Comparison of ENCODE assay signal across 16 cellular contexts in the genomic region with DNA sequence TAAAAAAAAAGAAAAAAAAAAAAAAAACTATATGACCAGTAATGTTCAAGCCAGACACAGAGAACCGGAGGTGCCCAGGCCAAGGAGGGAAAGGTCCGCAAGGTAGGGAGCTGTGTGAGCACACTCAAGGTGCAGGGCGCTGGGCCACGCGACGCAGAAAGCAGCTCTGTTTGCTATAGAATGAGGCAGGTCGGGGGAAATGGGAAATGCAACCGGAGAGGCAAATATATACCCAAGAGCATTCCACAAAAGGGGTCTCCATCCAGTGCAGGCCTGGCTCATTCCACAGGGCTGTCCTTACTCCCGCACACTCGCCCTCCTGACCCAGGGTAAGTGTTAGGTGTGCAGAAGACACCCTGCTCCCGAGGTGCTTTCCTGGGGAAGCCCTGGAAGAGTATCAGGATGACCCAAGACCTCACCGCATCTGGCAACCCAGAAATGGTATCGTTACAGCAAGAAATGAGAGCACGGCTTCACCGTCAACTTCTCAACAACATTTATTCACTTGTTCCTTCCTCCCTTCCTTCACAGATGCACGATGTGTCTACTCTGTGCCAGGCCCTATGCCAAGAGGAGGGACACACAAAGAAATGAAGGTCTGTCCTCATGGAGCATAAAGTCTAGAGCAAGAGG.
DNase-seq lines count a peak whose midpoint lies in the region; ATAC-seq and TF ChIP-seq lines count a peak whose summit lies in the region.
"Had no signal": no experiment of that assay in that cellular context is flagged by ENCODE, and none has a peak within 500 bp of the region (broad histone marks: within the 10 kb centered on the region; RNA-seq: fewer than 3 reads in every experiment).

No MANE protein-coding gene starts in this region.

- no peaks in the 10 kb centered on the region for H3K9me3 Mint-ChIP-seq in T-helper 2 cell treated with Interferon-gamma antibody and Interleukin-4, amounts not matched to agents 5 μg/mL and 100 μg/mL, for 36 hours
- H3K9me3 Mint-ChIP-seq in T-cell = no peaks in the 10 kb centered on the region
- no peaks in the 10 kb centered on the region for H3K9me3 Mint-ChIP-seq in activated naive CD8-positive, alpha-beta T cell (ENCODE audit: low read depth)

- POLR2A ChIA-PET in T-cell (lab: Charles Lee) = interaction anchor here in 1 of 2 donors (0.6 to 0.7 kb wide), 2 partner anchors 47 to 1394 kb away, joined by 3 read pairs; no protein-coding TSS in a partner anchor

- intact Hi-C loops in Right ventricle myocardium superior (cut with DNase I) = no loop called here

- no peak overlapping the region for H3K27ac ChIP-seq in neural cell (ENCODE audit: low read length)
- H3K27ac ChIP-seq: suprapubic skin had no signal

- H3K27me3 Mint-ChIP-seq in T-helper 2 cell treated with Interferon-gamma antibody and Interleukin-4, amounts not matched to agents 5 μg/mL and 100 μg/mL, for 36 hours (ENCODE audit: low read depth) = no peaks in the 10 kb centered on the region
- H3K27me3 Mint-ChIP-seq in T-cell = no peaks in the 10 kb centered on the region
- H3K27me3 Mint-ChIP-seq in activated naive CD8-positive, alpha-beta T cell = no peaks in the 10 kb centered on the region

- H3K9me2 ChIP-seq in neural cell (ENCODE audit: insufficient read depth, low read length) = no peaks in the 10 kb centered on the region

- peaks cover 93% of the 10 kb centered on the region for H4K20me1 ChIP-seq in neural cell (ENCODE audit: insufficient read depth)

- peaks cover 79% of the 10 kb centered on the region for H3K4me1 Mint-ChIP-seq in T-helper 2 cell treated with Interferon-gamma antibody and Interleukin-4, amounts not matched to agents 5 μg/mL and 100 μg/mL, for 36 hours (ENCODE audit: low read depth)
- H3K4me1 Mint-ChIP-seq in T-cell = peaks cover 94 to 100% (median 96%) of the 10 kb centered on the region in 3 donors
- peaks cover 95% of the 10 kb centered on the region for H3K4me1 Mint-ChIP-seq in activated naive CD8-positive, alpha-beta T cell (ENCODE audit: low read depth)

- TF ChIP-seq EP300 in neural cell (conservative IDR thresholded peaks at IDR 0.05; ENCODE audit: poor library complexity, severe bottlenecking) = no peak

- H3K36me3 Mint-ChIP-seq in T-helper 2 cell treated with Interferon-gamma antibody and Interleukin-4, amounts not matched to agents 5 μg/mL and 100 μg/mL, for 36 hours (ENCODE audit: low read depth) = peaks cover 52% of the 10 kb centered on the region
- H3K36me3 Mint-ChIP-seq in T-cell = peaks cover 20% of the 10 kb centered on the region
- H3K36me3 Mint-ChIP-seq in activated naive CD8-positive, alpha-beta T cell = peaks cover 3% of the 10 kb centered on the region

- no peak for DNase-seq in T-helper 2 cell treated with Interferon-gamma antibody and Interleukin-4, amounts not matched to agents 5 μg/mL and 100 μg/mL, for 36 hours (ENCODE audit: low spot score)
- no peak for DNase-seq in T-helper 2 cell
- DNase-seq in T-cell = no peak
- no peak for DNase-seq in hepatic stellate cell (ENCODE audit: low spot score)
- DNase-seq in Right ventricle myocardium superior = no peak
- no peak for DNase-seq in activated gamma-delta T cell treated with Interleukin-2 at 50 U/mL for 16 hours
- DNase-seq: 8988T, anterior cingulate cortex, BE2C, GDM1, NCI-H1930, NCI-H446 had no signal

- H3K4me2 ChIP-seq in neural cell (ENCODE audit: low read length) = no peak overlapping the region

- H3K9me3 ChIP-seq in neural cell (ENCODE audit: low read length) = no peaks in the 10 kb centered on the region
- H3K9me3 ChIP-seq: BE2C, suprapubic skin had no signal

- H2AFZ ChIP-seq in neural cell (ENCODE audit: low read depth, low read length) = no peak overlapping the region

- H3K27ac Mint-ChIP-seq in T-helper 2 cell treated with Interferon-gamma antibody and Interleukin-4, amounts not matched to agents 5 μg/mL and 100 μg/mL, for 36 hours = peak overlapping the region; percentile 77
- H3K27ac Mint-ChIP-seq in T-cell = peak overlapping the region; percentile 90 to 96
- peak overlapping the region; percentile 100 for H3K27ac Mint-ChIP-seq in activated naive CD8-positive, alpha-beta T cell

- H3F3A ChIP-seq in neural cell (ENCODE audit: insufficient read depth, low read length, poor library complexity, severe bottlenecking) = no peaks in the 10 kb centered on the region

- H3K9ac ChIP-seq in neural cell (ENCODE audit: low read length) = no peak overlapping the region

- CTCF ChIA-PET in T-cell (lab: Charles Lee) = interaction anchor here (0.5 to 0.7 kb wide), 6 partner anchors 22 to 1986 kb away, joined by 3 read pairs; no protein-coding TSS in a partner anchor

- H3K4me3 Mint-ChIP-seq in T-helper 2 cell treated with Interferon-gamma antibody and Interleukin-4, amounts not matched to agents 5 μg/mL and 100 μg/mL, for 36 hours = peak overlapping the region; percentile 57
- peak overlapping the region; percentile 72 to 89 (median 72) for H3K4me3 Mint-ChIP-seq in T-cell
- peak overlapping the region; percentile 78 for H3K4me3 Mint-ChIP-seq in activated naive CD8-positive, alpha-beta T cell

- H3K36me3 ChIP-seq in neural cell (ENCODE audit: insufficient read depth, low read length) = no peaks in the 10 kb centered on the region
- H3K36me3 ChIP-seq: BE2C, suprapubic skin had no signal

- H3K79me2 ChIP-seq in neural cell (replicated peaks; ENCODE audit: insufficient read depth, low read length) = peaks cover 93% of the 10 kb centered on the region

- ATAC-seq in T-cell (replicated peaks in 1 of 4) (no peak), Right ventricle myocardium superior (ENCODE audit: poor library complexity) (no peak)
- ATAC-seq: K562 had no signal

- peak overlapping the region; percentile 23 for H3K4me3 ChIP-seq in neural cell (ENCODE audit: low read length)
- H3K4me3 ChIP-seq: K562, suprapubic skin had no signal

- no peaks in the 10 kb centered on the region for H3K27me3 ChIP-seq in neural cell (ENCODE audit: insufficient read depth, low read depth, low read length)
- H3K27me3 ChIP-seq: suprapubic skin had no signal

- no peak for TF ChIP-seq CTCF in neural cell (IDR thresholded peaks at IDR 0.05; ENCODE audit: poor library complexity, severe bottlenecking)

- TF ChIP-seq RAD21 in neural cell (conservative IDR thresholded peaks at IDR 0.05) = no peak

TF ChIP-seq in neural cell, 6 proteins besides CTCF, POLR2A, EP300 and RAD21:
- no peak for TF ChIP-seq SMC3 (conservative IDR thresholded peaks at IDR 0.05; ENCODE audit: poor library complexity)
- no peak for TF ChIP-seq POLR2AphosphoS5 (IDR thresholded peaks at IDR 0.05)
